ENCODE assay signal across 32 cellular contexts in the genomic region with DNA sequence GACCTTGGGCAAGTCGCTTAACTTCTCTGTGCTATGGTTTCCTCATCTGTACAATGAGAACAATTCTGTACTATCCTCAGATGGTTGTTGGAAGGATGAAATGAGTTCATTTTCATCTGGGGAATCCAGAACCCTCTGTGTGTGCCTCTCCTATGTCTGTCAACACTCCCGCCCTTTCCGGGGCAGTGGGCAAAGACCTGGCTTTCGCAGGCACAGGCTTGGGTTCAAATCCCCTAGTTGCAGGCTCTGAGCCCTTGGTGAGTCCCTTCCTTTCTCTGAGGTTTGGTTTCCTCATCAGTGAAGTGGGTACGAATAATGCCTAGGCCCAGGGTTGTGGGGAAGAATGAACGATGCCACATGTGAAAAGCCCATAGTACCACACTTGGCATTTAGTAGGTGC. TPM values are rescaled to one million over a fixed set of nuclear protein-coding genes. Genes with fewer than 3 reads are reported as not detected.
"Had no signal": no experiment of that assay in that cellular context is flagged by ENCODE, and none has a peak within 500 bp of the region (broad histone marks: within the 10 kb centered on the region; RNA-seq: fewer than 3 reads in every experiment).

No MANE protein-coding gene starts in this region.

- H3K4me2 ChIP-seq: SK-N-SH had no signal

- H3K9me3 ChIP-seq: Peyer's patch, SJSA1, SK-N-SH had no signal

- H3K9me3 Mint-ChIP-seq: activated CD4-positive, alpha-beta T cell treated with anti-CD3 and anti-CD28 coated beads, Interleukin-2, amount 10 ng/mL, durations not matched to agents 7 days and 5 days; activated naive CD8-positive, alpha-beta T cell treated with anti-CD3 and anti-CD28 coated beads for 36 hours; activated T-cell treated with anti-CD3 and anti-CD28 coated beads, Interleukin-2, amount 50 U/mL, for 4 hours; T-helper 1 cell treated with Interleukin-12 subunit alpha and Interleukin-12 subunit beta and Interleukin-4 antibody, amounts not matched to agents 30 μg/mL and 1 μg/mL, for 36 hours; T-helper 2 cell treated with Interferon-gamma antibody and Interleukin-4, amounts not matched to agents 5 μg/mL and 100 μg/mL, for 36 hours; WTC11 had no signal

- H3K4me3 ChIP-seq: Peyer's patch, SJSA1 had no signal

- H3K4me1 ChIP-seq: Peyer's patch, SJSA1 had no signal

- H3K4me1 Mint-ChIP-seq: activated CD4-positive, alpha-beta T cell treated with anti-CD3 and anti-CD28 coated beads for 36 hours; activated naive CD8-positive, alpha-beta T cell treated with anti-CD3 and anti-CD28 coated beads for 36 hours had no signal

- H3K4me3 Mint-ChIP-seq: activated CD4-positive, alpha-beta T cell treated with anti-CD3 and anti-CD28 coated beads for 36 hours; activated CD4-positive, alpha-beta T cell treated with anti-CD3 and anti-CD28 coated beads, Interleukin-2, amount 10 ng/mL, durations not matched to agents 7 days and 5 days; activated CD8-positive, alpha-beta T cell treated with anti-CD3 and anti-CD28 coated beads, Interleukin-2, amount 10 ng/mL, durations not matched to agents 7 days and 5 days; activated naive CD8-positive, alpha-beta T cell treated with anti-CD3 and anti-CD28 coated beads for 36 hours; activated T-cell treated with anti-CD3 and anti-CD28 coated beads, Interleukin-2, amount 50 U/mL, for 4 hours; T-helper 1 cell treated with Interleukin-12 subunit alpha and Interleukin-12 subunit beta and Interleukin-4 antibody, amounts not matched to agents 30 μg/mL and 1 μg/mL, for 36 hours; T-helper 2 cell treated with Interferon-gamma antibody and Interleukin-4, amounts not matched to agents 5 μg/mL and 100 μg/mL, for 36 hours; WTC11 had no signal

- ATAC-seq: activated CD4-positive, alpha-beta T cell treated with anti-CD3 and anti-CD28 coated beads for 36 hours; activated CD4-positive, CD25-positive, alpha-beta regulatory T cell treated with anti-CD3 and anti-CD28 coated beads, Interleukin-2, amount 50 U/mL, for 24 hours; activated T-cell treated with anti-CD3 and anti-CD28 coated beads, Interleukin-2, amount 50 U/mL, for 4 hours had no signal

- H3K9ac ChIP-seq: SK-N-SH had no signal

- DNase-seq: activated CD4-positive, alpha-beta T cell treated with anti-CD3 and anti-CD28 coated beads for 36 hours; activated CD4-positive, alpha-beta T cell treated with anti-CD3 and anti-CD28 coated beads, Interleukin-2, amount 10 ng/mL, durations not matched to agents 7 days and 5 days; activated CD4-positive, alpha-beta T cell treated with anti-CD3 and anti-CD28 coated beads, Interleukin-2, amount 50 U/mL, for 48 hours; activated CD8-positive, alpha-beta T cell treated with anti-CD3 and anti-CD28 coated beads, Interleukin-2, amount 10 ng/mL, durations not matched to agents 7 days and 5 days; activated effector memory CD4-positive, alpha-beta T cell treated with Interleukin-2 at 50 U/mL for 16 hours; activated naive CD4-positive, alpha-beta T cell treated with Interleukin-2 at 50 U/mL for 16 hours; activated naive CD8-positive, alpha-beta T cell treated with anti-CD3 and anti-CD28 coated beads for 36 hours; activated T-cell treated with anti-CD3 and anti-CD28 coated beads, Interleukin-2, amount 50 U/mL, for 4 hours; brain microvascular endothelial cell; Karpas-422; KBM-7; NCI-H1105; NCI-H1436; NCI-H1694; NCI-H2081 treated with DMSO at 0.1 percent for 48 hours; NCI-H345; NCI-H524 treated with DMSO at 0.1 percent for 48 hours; NCI-H748 treated with DMSO at 0.1 percent for 48 hours; NK-92 treated with Interleukin-12 subunit alpha and Interleukin-12 subunit beta, amount 100 ng/mL, for 24 hours; PC-3; Peyer's patch; RPMI8226; SHP77 treated with DMSO at 0.1 percent for 48 hours; SK-N-SH had no signal

- H3K27ac Mint-ChIP-seq: activated CD4-positive, alpha-beta T cell treated with anti-CD3 and anti-CD28 coated beads for 36 hours; activated CD4-positive, alpha-beta T cell treated with anti-CD3 and anti-CD28 coated beads, Interleukin-2, amount 10 ng/mL, durations not matched to agents 7 days and 5 days; activated CD8-positive, alpha-beta T cell treated with anti-CD3 and anti-CD28 coated beads, Interleukin-2, amount 10 ng/mL, durations not matched to agents 7 days and 5 days; activated naive CD8-positive, alpha-beta T cell treated with anti-CD3 and anti-CD28 coated beads for 36 hours; T-helper 1 cell treated with Interleukin-12 subunit alpha and Interleukin-12 subunit beta and Interleukin-4 antibody, amounts not matched to agents 30 μg/mL and 1 μg/mL, for 36 hours; T-helper 2 cell treated with Interferon-gamma antibody and Interleukin-4, amounts not matched to agents 5 μg/mL and 100 μg/mL, for 36 hours; WTC11 had no signal

- H3K27ac ChIP-seq: brain microvascular endothelial cell, Peyer's patch, SJSA1 had no signal

- H3K36me3 ChIP-seq: brain microvascular endothelial cell, Peyer's patch, SJSA1 had no signal

- H3K36me3 Mint-ChIP-seq: activated naive CD8-positive, alpha-beta T cell treated with anti-CD3 and anti-CD28 coated beads for 36 hours; WTC11 had no signal

RNA-seq across cellular contexts. Expression of gene PNPLA5, which starts 6.0 kb away (rescaled TPM):
- total RNA-seq: activated CD4-positive, alpha-beta T cell treated with anti-CD3 and anti-CD28 coated beads for 36 hours; activated CD4-positive, alpha-beta T cell treated with anti-CD3 and anti-CD28 coated beads, Interleukin-2, amount 10 ng/mL, durations not matched to agents 7 days and 5 days; activated CD8-positive, alpha-beta T cell treated with anti-CD3 and anti-CD28 coated beads, Interleukin-2, amount 10 ng/mL, durations not matched to agents 7 days and 5 days; activated naive CD8-positive, alpha-beta T cell treated with anti-CD3 and anti-CD28 coated beads for 36 hours; activated T-cell treated with anti-CD3 and anti-CD28 coated beads, Interleukin-2, amount 50 U/mL, for 4 hours; aorta; MCF 10A; NCI-H460; PC-3; Peyer's patch; SJSA1 had no signal
- polyA plus RNA-seq: SK-N-SH had no signal

RNA-seq across cellular contexts. Expression of gene SULT4A1, which starts 23.5 kb away (rescaled TPM):
- total RNA-seq: activated CD4-positive, alpha-beta T cell treated with anti-CD3 and anti-CD28 coated beads, Interleukin-2, amount 10 ng/mL, durations not matched to agents 7 days and 5 days; activated CD8-positive, alpha-beta T cell treated with anti-CD3 and anti-CD28 coated beads, Interleukin-2, amount 10 ng/mL, durations not matched to agents 7 days and 5 days; activated T-cell treated with anti-CD3 and anti-CD28 coated beads, Interleukin-2, amount 50 U/mL, for 4 hours; aorta; MCF 10A; NCI-H460; PC-3; SJSA1 had no signal

RNA-seq across cellular contexts. Expression of gene PNPLA3, which starts 37.8 kb away (rescaled TPM):
- total RNA-seq: activated CD4-positive, alpha-beta T cell treated with anti-CD3 and anti-CD28 coated beads, Interleukin-2, amount 10 ng/mL, durations not matched to agents 7 days and 5 days had no signal
- polyA plus RNA-seq: aorta had no signal
